8 cellular contexts compared by ENCODE assay signal in the genomic region with DNA sequence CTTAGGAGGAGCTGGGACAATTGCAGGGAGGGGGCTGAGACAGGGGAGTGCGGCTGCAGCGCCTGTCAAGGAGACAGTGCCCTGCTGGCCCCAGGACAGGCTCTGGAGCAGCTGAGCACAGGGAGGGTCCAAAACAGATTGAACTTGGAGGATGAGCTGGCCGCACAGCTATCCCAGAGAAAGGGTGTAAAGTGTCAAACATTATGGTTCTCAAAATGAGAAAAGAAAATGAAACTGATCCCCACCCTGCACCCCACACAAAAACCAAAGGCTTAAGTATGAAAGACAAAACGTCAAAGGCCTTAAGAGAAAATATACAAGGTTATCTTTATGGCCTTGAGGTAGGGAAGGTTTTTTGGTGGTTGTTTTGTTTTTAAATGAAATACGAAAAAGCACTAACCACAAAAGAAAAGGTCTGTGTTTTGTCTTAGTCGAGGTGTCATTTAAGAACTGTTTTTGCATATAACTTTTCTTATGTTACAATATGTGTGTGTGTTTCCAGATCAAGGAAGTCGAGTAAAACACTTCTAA.
A peak's percentile ranks its signal among the peaks of the same experiment; 100 is the strongest.
DNase-seq lines count a peak whose midpoint lies in the region; ATAC-seq and TF ChIP-seq lines count a peak whose summit lies in the region.

No MANE protein-coding gene starts in this region.

- H3K9me3 ChIP-seq in SJSA1 (replicated peaks) (0 out of 2 replicates have a peak, but pooled peaks cover 4% of the 10 kb centered on the region), gastroesophageal sphincter (no peaks in the 10 kb centered on the region), trophoblast cell (ENCODE audit: insufficient read depth, low read depth, low read length) (peaks cover 2% of the 10 kb centered on the region)

- H2AK5ac ChIP-seq in trophoblast cell (ENCODE audit: low read length) = no peak overlapping the region

- no peaks in the 10 kb centered on the region for H3K9me2 ChIP-seq in GM23338 (ENCODE audit: insufficient read depth)

- H3F3A ChIP-seq in GM23338 (replicated peaks; ENCODE audit: low read depth) = no peaks in the 10 kb centered on the region; the same call in 1 of the 2 replicates

- WGBS in gastroesophageal sphincter (ENCODE audit: low coverage in 1 of 2), 2 donors = 16 to 42% methylated on average over 4 to 7 of the region's 7 CpGs
- WGBS in trophoblast cell (ENCODE audit: extremely low coverage, insufficient coverage, insufficient read length) = no CpG with 5 or more reads among the region's 7 CpGs

- peaks cover 24% of the 10 kb centered on the region for H3K27me3 Mint-ChIP-seq in GM23338 (ENCODE audit: insufficient read depth, low read depth, poor library complexity)

- no peak overlapping the region for H2BK5ac ChIP-seq in trophoblast cell (ENCODE audit: low read depth, low read length, poor library complexity)

- H2BK120ac ChIP-seq in trophoblast cell (ENCODE audit: insufficient read depth, low read length, poor library complexity) = no peak overlapping the region

- peaks cover 81% of the 10 kb centered on the region for H3K4me1 Mint-ChIP-seq in GM23338

- no peak for TF ChIP-seq POLR2A in gastroesophageal sphincter (IDR thresholded peaks at IDR 0.05)

- H3K27ac ChIP-seq in GM23338 (ENCODE audit: low read depth) (no peak overlapping the region; the same call in 1 of the 2 replicates), SJSA1 (0 out of 2 replicates have a peak overlapping the region, but pooled peaks have one; percentile 6), gastroesophageal sphincter (peak overlapping the region; percentile 32 to 84 (median 80)), substantia nigra (ENCODE audit: low read depth, low read length, poor library complexity, severe bottlenecking) (peak overlapping the region; percentile 19), trophoblast cell (ENCODE audit: low read depth, low read length) (no peak overlapping the region)

- peaks cover 34% of the 10 kb centered on the region for H3K4me1 ChIP-seq in GM23338 (ENCODE audit: insufficient read depth)
- H3K4me1 ChIP-seq in SJSA1 (replicated peaks) = peaks cover 49% of the 10 kb centered on the region
- H3K4me1 ChIP-seq in gastroesophageal sphincter = peaks cover 0 to 100% (median 60%) of the 10 kb centered on the region in 3 donors
- peaks cover 2 to 7% of the 10 kb centered on the region in 2 experiments for H3K4me1 ChIP-seq in trophoblast cell (ENCODE audit: control insufficient read depth in 1 of 2, insufficient read depth in 2 of 2, low read length in 2 of 2)

- H3K36me3 Mint-ChIP-seq in GM23338 (ENCODE audit: low read depth) = no peaks in the 10 kb centered on the region

- no peak overlapping the region for H4K91ac ChIP-seq in trophoblast cell (ENCODE audit: low read depth, low read length)

- no peak overlapping the region for H4K12ac ChIP-seq in trophoblast cell (ENCODE audit: low read depth, low read length)

- H3K27me3 ChIP-seq in GM23338 (ENCODE audit: insufficient read depth) = no peaks in the 10 kb centered on the region
- H3K27me3 ChIP-seq in SJSA1 (replicated peaks) = no peaks in the 10 kb centered on the region
- H3K27me3 ChIP-seq in gastroesophageal sphincter = no peaks in the 10 kb centered on the region
- no peaks in the 10 kb centered on the region for H3K27me3 ChIP-seq in trophoblast cell (ENCODE audit: insufficient read depth, low read length)

- H3K4me3 ChIP-seq in GM12865 (ENCODE audit: low read depth, low read length) (no peak overlapping the region), GM23338 (no peak overlapping the region), SJSA1 (no peak overlapping the region), gastroesophageal sphincter (no peak overlapping the region), trophoblast cell (ENCODE audit: low read depth, low read length) (no peak overlapping the region)

- H3K79me1 ChIP-seq in trophoblast cell (ENCODE audit: low read length) = no peaks in the 10 kb centered on the region

- H2AFZ ChIP-seq in GM23338 (no peak overlapping the region), trophoblast cell (ENCODE audit: insufficient read depth, low read length, poor library complexity) (no peak overlapping the region)

- H3K36me3 ChIP-seq in GM23338 (ENCODE audit: insufficient read depth) (no peaks in the 10 kb centered on the region), SJSA1 (no peaks in the 10 kb centered on the region), gastroesophageal sphincter (no peaks in the 10 kb centered on the region), trophoblast cell (ENCODE audit: control insufficient read depth in 1 of 2, insufficient read depth in 2 of 2, low read length in 2 of 2) (no peaks in the 10 kb centered on the region)

- ATAC-seq in GM23338 (no peak), gastroesophageal sphincter (no peak)

- no peak overlapping the region for H3K9ac ChIP-seq in trophoblast cell (ENCODE audit: low read length)

- H4K8ac ChIP-seq in trophoblast cell (ENCODE audit: low read depth, low read length) = no peak overlapping the region

- H3K4ac ChIP-seq in trophoblast cell (ENCODE audit: low read depth, low read length) = no peak overlapping the region

- H3K18ac ChIP-seq in trophoblast cell (ENCODE audit: low read length) = no peak overlapping the region

- peak overlapping the region; percentile 46 for H3K27ac Mint-ChIP-seq in GM23338

- no peaks in the 10 kb centered on the region for H3K9me3 Mint-ChIP-seq in GM23338

- TF ChIP-seq EP300 in gastroesophageal sphincter (IDR thresholded peaks at IDR 0.05) = no peak

- H3K79me2 ChIP-seq in GM23338 (replicated peaks; ENCODE audit: insufficient read depth) (peaks cover 81% of the 10 kb centered on the region), trophoblast cell (ENCODE audit: control insufficient read depth, insufficient read depth, low read length, poor library complexity) (no peaks in the 10 kb centered on the region)

- H4K20me1 ChIP-seq in GM23338 (replicated peaks; ENCODE audit: insufficient read depth) = no peaks in the 10 kb centered on the region; the same call in none of the 2 replicates

- TF ChIP-seq CTCF in GM12865 (IDR thresholded peaks at IDR 0.05; ENCODE audit: insufficient read depth, low read depth, low read length, missing control alignments) = no peak
- no peak for TF ChIP-seq CTCF in GM23338 (conservative IDR thresholded peaks at IDR 0.05; ENCODE audit: low read depth in 2 of 2)
- no peak for TF ChIP-seq CTCF in gastroesophageal sphincter (IDR thresholded peaks at IDR 0.05)

- no peak overlapping the region for H3K4me3 Mint-ChIP-seq in GM23338

- no peak overlapping the region for H3K23ac ChIP-seq in trophoblast cell (ENCODE audit: low read length)

- 0 out of 2 replicates have a peak overlapping the region, but pooled peaks have one; percentile 51 for H3K4me2 ChIP-seq in GM23338
- no peak overlapping the region for H3K4me2 ChIP-seq in trophoblast cell (ENCODE audit: low read length)

- H2BK12ac ChIP-seq in trophoblast cell (ENCODE audit: low read length) = no peak overlapping the region

- DNase-seq in GM12865 (ENCODE audit: low read depth) (peak; percentile 81), GM23338 (ENCODE audit: low spot score) (no peak), SJSA1 (ENCODE audit: low read depth in 1 of 2, low spot score in 2 of 2) (no peak), substantia nigra (lab: John Stamatoyannopoulos, UW) (no peak), anterior cingulate cortex (lab: John Stamatoyannopoulos, UW) (no peak), trophoblast cell (no peak), hippocampal formation (lab: John Stamatoyannopoulos, UW) (no peak)

- no peak overlapping the region for H3K14ac ChIP-seq in trophoblast cell (ENCODE audit: low read length)

TF ChIP-seq in GM23338, 12 proteins besides CTCF, POLR2A, EP300 and RAD21 (continues in another document):
- TF ChIP-seq CREB1 (CRISPR knock-in tag; IDR thresholded peaks at IDR 0.05; ENCODE audit: low read depth) (no peak), STAT1 (IDR thresholded peaks at IDR 0.05; ENCODE audit: unreplicated experiment) (no peak)

Comparison
In these comparisons a context has a peak if more than half of its experiments do, and no peak if none do; other contexts are left out.
1. H3K27ac ChIP-seq: peak in SJSA1 (single experiment), gastroesophageal sphincter (4 of 4) and substantia nigra (single experiment); none in GM23338 (single experiment) and trophoblast cell (single experiment).